Comparison of ENCODE assay signal across 8 cellular contexts in the genomic region with DNA sequence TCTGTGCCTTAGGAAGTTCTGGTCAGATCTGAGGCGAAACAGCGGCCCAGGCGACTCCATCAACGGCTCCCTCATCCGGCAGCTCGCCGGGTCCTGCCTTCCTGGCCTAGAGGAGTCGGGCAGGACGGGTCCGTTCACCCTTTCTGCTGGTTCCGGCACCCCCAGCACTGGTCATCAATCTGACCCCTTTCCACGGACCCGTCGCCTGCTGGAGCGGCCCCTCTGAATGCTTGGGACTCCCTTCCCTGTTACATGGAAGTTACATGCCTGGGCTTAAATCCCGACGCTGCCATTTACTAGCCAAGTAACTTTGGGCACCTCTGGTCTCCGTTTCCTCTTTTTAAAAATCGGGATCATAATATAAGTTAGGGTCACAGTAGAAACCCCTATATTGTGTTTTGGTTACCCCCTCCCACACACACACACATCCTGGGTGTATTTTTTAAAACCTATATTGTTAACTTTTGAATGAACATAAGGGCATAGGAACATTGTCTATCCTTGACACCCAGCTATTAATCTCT. TPM values are rescaled to one million over a fixed set of nuclear protein-coding genes. Genes with fewer than 3 reads are reported as not detected.
A peak's percentile ranks its signal among the peaks of the same experiment; 100 is the strongest.
DNase-seq lines count a peak whose midpoint lies in the region; ATAC-seq, FAIRE-seq and TF ChIP-seq lines count a peak whose summit lies in the region.

No MANE protein-coding gene starts in this region.

- no peak overlapping the region for H3K27ac Mint-ChIP-seq in astrocyte (ENCODE audit: unreplicated experiment)
- H3K27ac Mint-ChIP-seq in memory B cell: peak overlapping the region; percentile 87

- peak; percentile 4 for ATAC-seq in HG03280 (IDR thresholded peaks at IDR 0.05; ENCODE audit: unreplicated experiment)
- no peak for ATAC-seq in memory B cell (ENCODE audit: low read depth)

- peaks cover 11% of the 10 kb centered on the region for H3K4me1 ChIP-seq in astrocyte (ENCODE audit: insufficient read depth, low read length)
- H3K4me1 ChIP-seq in uterus: no peaks in the 10 kb centered on the region

- H3K9me3 Mint-ChIP-seq in astrocyte (ENCODE audit: unreplicated experiment) (no peaks in the 10 kb centered on the region), memory B cell (no peaks in the 10 kb centered on the region)

- H3K36me3 ChIP-seq in astrocyte (ENCODE audit: insufficient read depth, low read length) (no peaks in the 10 kb centered on the region), uterus (no peaks in the 10 kb centered on the region)

- H2AFZ ChIP-seq in astrocyte (ENCODE audit: low read depth, low read length): peak overlapping the region; percentile 97

- intact Hi-C loops in uterus (cut with DNase I; ENCODE audit: low total_unique reads): no loop called here

- H3K36me3 Mint-ChIP-seq in astrocyte (ENCODE audit: low read depth, unreplicated experiment): peaks cover 2% of the 10 kb centered on the region
- H3K36me3 Mint-ChIP-seq in memory B cell: peaks cover 3% of the 10 kb centered on the region

- peak overlapping the region; percentile 92 for H3K4me3 ChIP-seq in astrocyte (ENCODE audit: insufficient read depth, low read depth, low read length)
- peak overlapping the region; percentile 71 to 90 for H3K4me3 ChIP-seq in uterus

- H3K4me2 ChIP-seq in astrocyte (ENCODE audit: low read length): peak overlapping the region; percentile 95

- no peak for DNase-seq in astrocyte (ENCODE audit: low read depth)
- no peak for DNase-seq in memory B cell (ENCODE audit: low spot score in 2 of 2)
- no peak for DNase-seq in uterus
- DNase-seq in NCI-H748 (lab: John Stamatoyannopoulos, UW; ENCODE audit: unreplicated experiment): no peak
- no peak for DNase-seq in cerebellar nuclear complex (lab: John Stamatoyannopoulos, UW)
- no peak for DNase-seq in NCI-H524 treated with DMSO at 0.1 percent for 48 hours (lab: John Stamatoyannopoulos, UW)

- TF ChIP-seq POLR2A in uterus (IDR thresholded peaks at IDR 0.05): no peak

- H3K27ac ChIP-seq in astrocyte (ENCODE audit: low read depth, low read length): peak overlapping the region; percentile 48
- peak overlapping the region; percentile 85 to 87 for H3K27ac ChIP-seq in uterus

- H4K20me1 ChIP-seq in astrocyte (ENCODE audit: insufficient read depth, low read length): peaks cover 15% of the 10 kb centered on the region

- peaks cover 2% of the 10 kb centered on the region for H3K4me1 Mint-ChIP-seq in astrocyte (ENCODE audit: low read depth, unreplicated experiment)
- peaks cover 18% of the 10 kb centered on the region for H3K4me1 Mint-ChIP-seq in memory B cell

- H3K27me3 ChIP-seq in astrocyte (ENCODE audit: insufficient read depth, low read length) (no peaks in the 10 kb centered on the region), uterus (no peaks in the 10 kb centered on the region)

- H3K9ac ChIP-seq in astrocyte (ENCODE audit: low read length): peak overlapping the region; percentile 77

- H3K79me2 ChIP-seq in astrocyte (ENCODE audit: insufficient read depth, low read length): peaks cover 37% of the 10 kb centered on the region

- H3K27me3 Mint-ChIP-seq in astrocyte (ENCODE audit: low read depth, unreplicated experiment) (no peaks in the 10 kb centered on the region), memory B cell (no peaks in the 10 kb centered on the region)

- FAIRE-seq in astrocyte (lab: Jason Lieb, UNC): no peak

- H3K9me3 ChIP-seq in astrocyte (ENCODE audit: insufficient read depth, low read depth, low read length): no peaks in the 10 kb centered on the region
- H3K9me3 ChIP-seq in uterus: no peaks in the 10 kb centered on the region

- TF ChIP-seq CTCF in GM12873 (IDR thresholded peaks at IDR 0.05; ENCODE audit: insufficient read depth, low read depth, low read length, missing control alignments) (peak; percentile 0), astrocyte (IDR thresholded peaks at IDR 0.05; ENCODE audit: insufficient read depth, low read depth, low read length) (no peak), uterus (IDR thresholded peaks at IDR 0.05) (peak in 1 of 4 experiments; percentile 35)

- H3K4me3 Mint-ChIP-seq in astrocyte (ENCODE audit: unreplicated experiment) (peak overlapping the region; percentile 95), memory B cell (peak overlapping the region; percentile 98)

RNA-seq across cellular contexts. Expression of gene GGCT, which starts 0.6 kb away (rescaled TPM):
- total RNA-seq in astrocyte (27.7 and 29.6 TPM in 2 replicates), uterus (10 to 100 TPM in 3 of 4 donors, 1 to 10 TPM in 1; 4.9 to 35.9 (median 21.3) TPM)

RNA-seq across cellular contexts. Expression of gene NOD1, which starts 26.7 kb away (rescaled TPM):
- 9.3 and 9.7 TPM in 2 replicates for total RNA-seq in astrocyte
- total RNA-seq in uterus: 10 to 100 TPM in 3 of 4 donors, 1 to 10 TPM in 1; 9.2 to 22.1 (median 12.7) TPM
